24 cellular contexts compared by ENCODE assay signal in the genomic region with DNA sequence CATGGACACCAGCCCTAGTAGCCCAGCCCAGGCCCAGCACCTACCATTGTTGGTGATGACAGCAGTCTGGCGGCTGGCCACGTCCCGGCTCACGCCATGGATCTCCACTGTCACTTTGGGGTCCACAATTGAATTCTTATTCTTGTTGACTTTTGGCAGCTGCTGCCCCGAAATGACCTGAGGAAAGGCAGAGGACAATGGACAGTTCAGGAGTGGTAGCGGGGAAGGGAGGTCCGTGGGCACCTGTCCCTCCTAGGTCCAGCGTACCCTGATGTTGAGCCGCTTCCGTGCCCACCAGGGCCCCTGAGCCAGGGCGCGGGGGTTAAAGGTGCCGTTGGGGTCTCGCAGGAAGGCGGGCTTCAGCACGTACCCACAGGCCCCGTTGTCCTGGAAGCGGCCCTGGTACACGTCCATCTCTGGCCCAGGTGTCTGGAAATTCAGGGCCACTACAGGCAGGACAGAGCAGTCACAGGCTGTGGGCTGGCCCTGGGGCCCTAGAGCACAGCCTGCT. TPM values are rescaled to one million over a fixed set of nuclear protein-coding genes. Genes with fewer than 3 reads are reported as not detected.
"Had no signal": no experiment of that assay in that cellular context is flagged by ENCODE, and none has a peak within 500 bp of the region (broad histone marks: within the 10 kb centered on the region; RNA-seq: fewer than 3 reads in every experiment).

No MANE protein-coding gene starts in this region.

- H3K4me1 ChIP-seq: gastrocnemius medialis had no signal

- H3K4me3 ChIP-seq: esophagus muscularis mucosa, gastrocnemius medialis, pancreas, prostate gland, sigmoid colon, skin epidermis, suprapubic skin, thyroid gland had no signal

- H3K27ac ChIP-seq: epithelial cell of prostate, esophagus muscularis mucosa, gastrocnemius medialis, pancreas, prostate gland, sigmoid colon, skin epidermis, suprapubic skin, thyroid gland had no signal

- ATAC-seq: effector memory CD8-positive, alpha-beta T cell; gastrocnemius medialis; left ventricle myocardium superior; naive thymus-derived CD8-positive, alpha-beta T cell; pancreas; stimulated activated naive CD8-positive, alpha-beta T cell treated with anti-CD3 and anti-CD28 coated beads, Interleukin-15, Interleukin-2, amounts not matched to agents 100 U/mL and 50 U/mL, for 24 hours had no signal

- H3K4me3 Mint-ChIP-seq: dendritic cell treated with granulocyte-macrophage colony-stimulating factor and Interleukin-4, amounts not matched to agents 40 ng/mL and 50 ng/mL, for 4 days; effector memory CD8-positive, alpha-beta T cell; naive thymus-derived CD8-positive, alpha-beta T cell; type B pancreatic cell had no signal

- H3K27me3 Mint-ChIP-seq: dendritic cell treated with granulocyte-macrophage colony-stimulating factor and Interleukin-4, amounts not matched to agents 40 ng/mL and 50 ng/mL, for 4 days; effector memory CD8-positive, alpha-beta T cell; naive thymus-derived CD8-positive, alpha-beta T cell; type B pancreatic cell had no signal

- H3K27ac Mint-ChIP-seq: dendritic cell treated with granulocyte-macrophage colony-stimulating factor and Interleukin-4, amounts not matched to agents 40 ng/mL and 50 ng/mL, for 4 days; type B pancreatic cell had no signal

- FAIRE-seq: colon, pancreas, urothelium cell line had no signal

- H3K9me3 Mint-ChIP-seq: dendritic cell treated with granulocyte-macrophage colony-stimulating factor and Interleukin-4, amounts not matched to agents 40 ng/mL and 50 ng/mL, for 4 days; effector memory CD8-positive, alpha-beta T cell; naive thymus-derived CD8-positive, alpha-beta T cell; type B pancreatic cell had no signal

- H3K9me3 ChIP-seq: esophagus muscularis mucosa, gastrocnemius medialis, pancreas, prostate gland, sigmoid colon, suprapubic skin, thyroid gland had no signal

- H3K27me3 ChIP-seq: esophagus muscularis mucosa, gastrocnemius medialis, pancreas, sigmoid colon, suprapubic skin, thyroid gland had no signal

- DNase-seq: cerebellar nuclear complex; effector memory CD8-positive, alpha-beta T cell; gastrocnemius medialis; islet precursor cell; left ventricle myocardium superior; mesendoderm; naive thymus-derived CD8-positive, alpha-beta T cell; nucleus accumbens; sigmoid colon; stimulated activated CD4-positive, alpha-beta T cell treated with anti-CD3 and anti-CD28 coated beads, Interleukin-12 subunit alpha, Interleukin-12 subunit beta, amount 100 ng/mL, for 4 hours; stimulated activated naive CD8-positive, alpha-beta T cell treated with anti-CD3 and anti-CD28 coated beads, Interleukin-15, Interleukin-2, amounts not matched to agents 100 U/mL and 50 U/mL, for 24 hours; thyroid gland had no signal

RNA-seq across cellular contexts. Expression of a gene that starts 17.7 kb away (rescaled TPM):
- polyA plus RNA-seq: neural cell had no signal

RNA-seq across cellular contexts. Expression of a gene that starts 30.8 kb away (rescaled TPM):
- total RNA-seq: gastrocnemius medialis, lung microvascular endothelial cell had no signal
